8 cellular contexts compared by ENCODE assay signal in the genomic region with DNA sequence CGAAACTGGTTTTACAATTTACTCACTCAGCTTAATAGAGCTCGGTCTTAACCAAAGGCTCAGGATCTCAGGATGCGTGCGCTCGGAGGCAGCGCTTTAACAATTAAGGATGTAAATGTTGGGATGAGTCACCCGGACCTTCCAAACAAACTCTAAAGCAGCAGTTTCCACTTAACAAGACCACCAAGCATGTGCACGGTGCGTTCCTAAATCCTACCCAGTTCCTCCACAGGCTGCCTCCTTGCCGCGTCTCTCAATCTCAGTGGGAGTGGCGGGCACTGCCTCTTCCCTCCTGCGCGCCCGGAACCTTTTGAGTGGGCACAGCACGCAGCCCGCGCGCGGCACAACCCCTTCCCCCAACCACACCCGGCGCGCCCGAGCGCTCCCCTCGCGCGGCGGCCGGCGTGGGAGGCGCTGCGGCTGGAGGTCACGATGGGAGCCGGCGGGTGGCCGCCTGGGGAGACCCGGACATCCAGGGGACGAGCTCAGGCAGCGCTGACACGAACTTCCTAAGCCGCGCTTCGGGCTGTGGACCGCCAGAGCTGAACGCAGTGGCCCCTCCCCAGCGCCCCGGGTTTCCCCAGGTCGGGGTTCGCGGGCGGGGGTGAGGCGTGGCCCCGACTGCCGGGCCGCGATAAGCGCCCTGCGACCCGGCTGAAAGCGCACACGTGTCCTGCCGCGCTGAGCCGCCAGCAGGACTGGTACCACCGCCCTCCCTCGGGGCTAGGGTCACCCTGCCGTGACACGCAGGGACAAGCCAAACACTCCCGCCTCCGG. TPM values are rescaled to one million over a fixed set of nuclear protein-coding genes. Genes with fewer than 3 reads are reported as not detected.
DNase-seq lines count a peak whose midpoint lies in the region; ATAC-seq and TF ChIP-seq lines count a peak whose summit lies in the region.

A gene (minus strand): TSS at position 280 of the 777 bp plus-strand sequence. CDS start 18,644 bp downstream, outside the sequence.

- no peaks in the 10 kb centered on the region for H3K9me3 ChIP-seq in GM23248 (ENCODE audit: low read depth)
- no peaks in the 10 kb centered on the region for H3K9me3 ChIP-seq in neural progenitor cell (ENCODE audit: low read depth)
- H3K9me3 ChIP-seq in transverse colon = no peaks in the 10 kb centered on the region

- H3K27ac ChIP-seq in GM23248 (no peak within 1 kb of the TSS), neural progenitor cell (no peak within 1 kb of the TSS), transverse colon (peak within 1 kb of the TSS in 3 of 4 donors; percentile 8 to 33 (median 11))

- peak; percentile 84 to 85 for ATAC-seq in activated T-cell treated with anti-CD3 and anti-CD28 coated beads, Interleukin-2, amount 50 U/mL, for 72 hours (replicated peaks in 1 of 2)

- no peaks in the 10 kb centered on the region for H3F3A ChIP-seq in GM23248 (ENCODE audit: insufficient read depth)
- H3F3A ChIP-seq in neural progenitor cell (ENCODE audit: low read depth) = peaks cover 39% of the 10 kb centered on the region

- H3K9me2 ChIP-seq in GM23248 (ENCODE audit: insufficient read depth) = no peaks in the 10 kb centered on the region

- peaks cover 0 to 4% of the 10 kb centered on the region in 2 donors for H3K9me3 Mint-ChIP-seq in activated T-cell treated with anti-CD3 and anti-CD28 coated beads, Interleukin-2, amount 50 U/mL, for 72 hours
- H3K9me3 Mint-ChIP-seq in neural progenitor cell = peaks cover 3% of the 10 kb centered on the region

- TF ChIP-seq CTCF in fibroblast of villous mesenchyme (IDR thresholded peaks at IDR 0.05; ENCODE audit: insufficient read depth, low read depth, low read length) (no peak), neural progenitor cell (IDR thresholded peaks at IDR 0.05) (no peak), transverse colon (IDR thresholded peaks at IDR 0.05) (no peak)

- H3K9ac ChIP-seq in GM23248 (peak within 1 kb of the TSS; percentile 39; the same call in 1 of the 2 replicates), neural progenitor cell (no peak within 1 kb of the TSS)

- 2% methylated on average over 60 of the region's 71 CpGs for WGBS in GM23248 (ENCODE audit: low coverage in 1 of 2, low lambda C conversion rate in 2 of 2, missing lambda C conversion rate in 2 of 2), 2 experiments
- WGBS in transverse colon (ENCODE audit: low coverage in 1 of 2), 2 donors = 1% methylated on average over 9 to 46 of the region's 71 CpGs

- H3K36me3 ChIP-seq in GM23248 (ENCODE audit: low read depth) (no peaks in the 10 kb centered on the region), neural progenitor cell (no peaks in the 10 kb centered on the region), transverse colon (no peaks in the 10 kb centered on the region)

- H3K36me3 Mint-ChIP-seq in activated T-cell treated with anti-CD3 and anti-CD28 coated beads, Interleukin-2, amount 50 U/mL, for 72 hours (ENCODE audit: insufficient read depth in 2 of 2) = peaks cover 0 to 2% of the 10 kb centered on the region in 2 donors
- H3K36me3 Mint-ChIP-seq in neural progenitor cell = no peaks in the 10 kb centered on the region

- in situ Hi-C loops in G401 (cut with HindIII; ENCODE audit: low sequenced_read_pairs) (no loop called here), GM23248 (cut with MboI) (no loop called here), transverse colon (cut with MboI; ENCODE audit: low pct_ligation_motif_present in 1 of 4, low pct_unique_long_range_greater_than_20kb in 1 of 4, low sequenced_read_pairs in 3 of 4) (no loop called here)

- H4K20me1 ChIP-seq in GM23248 (ENCODE audit: insufficient read depth) = no peaks in the 10 kb centered on the region
- H4K20me1 ChIP-seq in neural progenitor cell (ENCODE audit: low read depth) = no peaks in the 10 kb centered on the region

- TF ChIP-seq EP300 in transverse colon (IDR thresholded peaks at IDR 0.05; ENCODE audit: low read depth) = no peak

- DNase-seq in G401 (ENCODE audit: low spot score) = peak; percentile 40
- DNase-seq in GM23248 = peak; percentile 72
- peak; percentile 22 for DNase-seq in NCI-H1105 treated with DMSO at 0.1 percent for 48 hours (lab: John Stamatoyannopoulos, UW)
- DNase-seq in activated T-cell treated with anti-CD3 and anti-CD28 coated beads, Interleukin-2, amount 50 U/mL, for 72 hours = peak; percentile 49 to 59
- DNase-seq in fibroblast of villous mesenchyme (ENCODE audit: low read depth) = peak; percentile 80
- DNase-seq in neural progenitor cell (ENCODE audit: low spot score) = peak; percentile 72
- peak; percentile 58 for DNase-seq in transverse colon
- DNase-seq in HCEC 1CT = no peak

- H3K4me3 ChIP-seq in GM23248 = peak within 1 kb of the TSS; percentile 72
- peak within 1 kb of the TSS; percentile 61 for H3K4me3 ChIP-seq in fibroblast of villous mesenchyme (ENCODE audit: low read depth, low read length)
- H3K4me3 ChIP-seq in neural progenitor cell = peak within 1 kb of the TSS; percentile 59
- peak within 1 kb of the TSS; percentile 28 to 65 (median 40) for H3K4me3 ChIP-seq in transverse colon

- peak within 1 kb of the TSS; percentile 80 to 84 for H3K4me3 Mint-ChIP-seq in activated T-cell treated with anti-CD3 and anti-CD28 coated beads, Interleukin-2, amount 50 U/mL, for 72 hours
- peak within 1 kb of the TSS; percentile 83 for H3K4me3 Mint-ChIP-seq in neural progenitor cell

- peaks cover 15% of the 10 kb centered on the region for H3K4me1 Mint-ChIP-seq in activated T-cell treated with anti-CD3 and anti-CD28 coated beads, Interleukin-2, amount 50 U/mL, for 72 hours (ENCODE audit: low read depth)
- peaks cover 22% of the 10 kb centered on the region for H3K4me1 Mint-ChIP-seq in neural progenitor cell

- H2AFZ ChIP-seq in GM23248 (peak within 1 kb of the TSS; percentile 80), neural progenitor cell (replicated peaks) (peak within 1 kb of the TSS; percentile 77)

- no peaks in the 10 kb centered on the region for H3K4me1 ChIP-seq in GM23248 (ENCODE audit: insufficient read depth)
- peaks cover 13% of the 10 kb centered on the region for H3K4me1 ChIP-seq in neural progenitor cell
- peaks cover 0 to 9% (median 4%) of the 10 kb centered on the region in 4 donors for H3K4me1 ChIP-seq in transverse colon

- peak within 1 kb of the TSS; percentile 62 for H3K4me2 ChIP-seq in GM23248 (ENCODE audit: unreplicated experiment)
- H3K4me2 ChIP-seq in neural progenitor cell = peak within 1 kb of the TSS; percentile 89

- peaks cover 28% of the 10 kb centered on the region for H3K27me3 Mint-ChIP-seq in activated T-cell treated with anti-CD3 and anti-CD28 coated beads, Interleukin-2, amount 50 U/mL, for 72 hours (ENCODE audit: low read depth)
- H3K27me3 Mint-ChIP-seq in neural progenitor cell (ENCODE audit: insufficient read depth, low read depth) = peaks cover 17% of the 10 kb centered on the region

- peak; percentile 32 for TF ChIP-seq POLR2A in transverse colon (IDR thresholded peaks at IDR 0.05)

- no peak within 1 kb of the TSS for H3K27ac Mint-ChIP-seq in activated T-cell treated with anti-CD3 and anti-CD28 coated beads, Interleukin-2, amount 50 U/mL, for 72 hours
- no peak within 1 kb of the TSS for H3K27ac Mint-ChIP-seq in neural progenitor cell

- no peaks in the 10 kb centered on the region for H3K79me2 ChIP-seq in GM23248 (ENCODE audit: insufficient read depth)
- no peaks in the 10 kb centered on the region for H3K79me2 ChIP-seq in neural progenitor cell (ENCODE audit: low read depth)

- peaks cover 4% of the 10 kb centered on the region; the same call in 1 of the 2 replicates for H3K27me3 ChIP-seq in GM23248 (replicated peaks; ENCODE audit: insufficient read depth)
- H3K27me3 ChIP-seq in neural progenitor cell = peaks cover 42% of the 10 kb centered on the region
- peaks cover 20% of the 10 kb centered on the region for H3K27me3 ChIP-seq in transverse colon

- intact Hi-C loops in transverse colon (cut with DNase I; ENCODE audit: low total_unique reads) = no loop called here

RNA-seq across cellular contexts. Expression of the gene that starts here (rescaled TPM):
- total RNA-seq in G401 (2014; rRNA removed; shearing (Covaris generic)) = 310 and 332 TPM in 2 replicates
- total RNA-seq in GM23248 (2014; rRNA removed; shearing (Covaris generic)) = 0.11 and 0.76 TPM in 2 replicates
- 0.05 and 0.14 TPM in 2 replicates for polyA plus RNA-seq in GM23248 (2016; fragmentation: Nextera tagmentation; extraction: Ambion mirVana)
- 1 to 10 TPM in 1 of 2 donors, under 1 TPM in 1; 0.28 to 2.3 TPM for total RNA-seq in activated T-cell treated with anti-CD3 and anti-CD28 coated beads, Interleukin-2, amount 50 U/mL, for 72 hours
- total RNA-seq in fibroblast of villous mesenchyme (2.2 and 3.5 TPM in 2 replicates), neural progenitor cell (ENCODE audit: low replicate concordance) (0.62 and 2.4 TPM in 2 replicates), transverse colon (10 to 100 TPM in 3 of 4 donors, 1 to 10 TPM in 1; 5.6 to 36.6 (median 21.4) TPM)

Comparison
In these comparisons a context has a peak if more than half of its experiments do, and no peak if none do; other contexts are left out.
1. Peak in DNase-seq, H3K4me3 ChIP-seq, H3K9ac ChIP-seq and H3K4me2 ChIP-seq in GM23248; RNA of the gene not detected or under 1 TPM.
2. H3K27ac ChIP-seq: peak in transverse colon (3 of 4); none in GM23248 (single experiment) and neural progenitor cell (single experiment).
3. Peak in every context shown above with its lines, with median percentiles within 50 percentile points of each other: H3K4me3 ChIP-seq.